10 cellular contexts compared by ENCODE assay signal in genomic region chr15:89761009-89761831, GRCh38. TPM values are rescaled to one million over a fixed set of nuclear protein-coding genes. Genes with fewer than 3 reads are reported as not detected.
DNase-seq lines count a peak whose midpoint lies in the region; ATAC-seq and TF ChIP-seq lines count a peak whose summit lies in the region.
"Had no signal": no experiment of that assay in that cellular context is flagged by ENCODE, and none has a peak within 500 bp of the region (broad histone marks: within the 10 kb centered on the region; RNA-seq: fewer than 3 reads in every experiment).

No MANE protein-coding gene starts in this region.

- H3K27me3 ChIP-seq in adipocyte (replicated peaks; ENCODE audit: control insufficient read depth, insufficient read depth, low read length) = no peaks in the 10 kb centered on the region
- H3K27me3 ChIP-seq in ovary = no peaks in the 10 kb centered on the region
- H3K27me3 ChIP-seq: uterus had no signal

- H3K9ac ChIP-seq in adipocyte (ENCODE audit: low read length) = peak overlapping the region; percentile 9

- TF ChIP-seq CTCF in GM12865 (IDR thresholded peaks at IDR 0.05; ENCODE audit: insufficient read depth, low read depth, low read length, missing control alignments) = no peak
- no peak for TF ChIP-seq CTCF in ovary (IDR thresholded peaks at IDR 0.05)

- H3K36me3 ChIP-seq in adipocyte (ENCODE audit: control insufficient read depth, insufficient read depth, low read length, severe bottlenecking) (no peaks in the 10 kb centered on the region), ovary (no peaks in the 10 kb centered on the region)
- H3K36me3 ChIP-seq: uterus had no signal

- no peaks in the 10 kb centered on the region for H3K4me1 ChIP-seq in adipocyte (ENCODE audit: control insufficient read depth, insufficient read depth, low read length)
- no peaks in the 10 kb centered on the region for H3K4me1 ChIP-seq in ovary (ENCODE audit: insufficient read depth)
- H3K4me1 ChIP-seq: uterus had no signal

- ATAC-seq in HG02798 (IDR thresholded peaks at IDR 0.05; ENCODE audit: poor library complexity, unreplicated experiment) = peak; percentile 76

- H3K9me3 ChIP-seq in adipocyte (ENCODE audit: control insufficient read depth, low read length) (no peaks in the 10 kb centered on the region), ovary (no peaks in the 10 kb centered on the region)
- H3K9me3 ChIP-seq: uterus had no signal

- intact Hi-C loops in ovary (cut with DNase I) = loop anchor here in 2 of 4 donors (5.0 to 10.0 kb wide), 3 partner anchors 114 to 314 kb away; no protein-coding TSS in a partner anchor

- peak; percentile 73 for DNase-seq in GM12865 (ENCODE audit: low read depth)
- DNase-seq in adipocyte (ENCODE audit: low read depth) = no peak
- DNase-seq in myocyte (ENCODE audit: low read depth) = peak; percentile 15
- DNase-seq in stimulated activated CD4-positive, alpha-beta T cell treated with anti-CD3 and anti-CD28 coated beads, Interleukin-4, amount 100 ng/mL, for 1 hour = no peak
- no peak for DNase-seq in middle frontal gyrus (ENCODE audit: extremely low spot score, low spot score)
- no peak for DNase-seq in LoVo (ENCODE audit: low spot score)
- no peak for DNase-seq in ovary

- TF ChIP-seq EP300 in ovary (IDR thresholded peaks at IDR 0.05) = no peak

- TF ChIP-seq POLR2A in ovary (IDR thresholded peaks at IDR 0.05) = no peak

- 69 to 73% (median 70%) methylated on average over 17 to 18 of the region's 18 CpGs for WGBS in ovary, 3 donors

- H3K27ac ChIP-seq in ovary = no peak overlapping the region
- H3K27ac ChIP-seq: uterus had no signal

- H3K4me3 ChIP-seq in GM12865 (ENCODE audit: low read depth, low read length) = no peak overlapping the region
- no peak overlapping the region for H3K4me3 ChIP-seq in adipocyte (ENCODE audit: low read length)
- no peak overlapping the region for H3K4me3 ChIP-seq in ovary
- H3K4me3 ChIP-seq: uterus had no signal

RNA-seq across cellular contexts. Expression of gene MESP1, which starts 10.2 kb away (rescaled TPM):
- total RNA-seq in myocyte (0.75 and 1.0 TPM in 2 replicates), ovary (1 to 10 TPM in 4 of 7 donors, under 1 TPM in 3; 0.20 to 1.3 (median 1.1) TPM)
- polyA plus RNA-seq in myocyte (2012) = 1.8 TPM
- polyA plus RNA-seq in ovary = under 1 TPM in 1 of 2 donors, not detected in 1; 0.33 TPM
- polyA plus RNA-seq: fibroblast of lung had no signal

RNA-seq across cellular contexts. Expression of gene MESP2, which starts 14.9 kb away (rescaled TPM):
- 0.24 and 0.42 TPM in 2 replicates for total RNA-seq in myocyte
- 0.08 TPM for polyA plus RNA-seq in myocyte (2012)
- total RNA-seq in ovary = not detected
- polyA plus RNA-seq in ovary = under 1 TPM in 1 of 2 donors, not detected in 1; 0.19 TPM
- polyA plus RNA-seq: fibroblast of lung had no signal

RNA-seq across cellular contexts. Expression of gene ANPEP, which starts 53.4 kb away (rescaled TPM):
- total RNA-seq in myocyte (6.2 and 6.6 TPM in 2 replicates), ovary (10 to 100 TPM in 1 of 7 donors, 1 to 10 TPM in 4, under 1 TPM in 2; 0.30 to 10.0 (median 3.3) TPM)
- polyA plus RNA-seq in myocyte (2012) = 6.8 TPM
- polyA plus RNA-seq in ovary = 10 to 100 TPM in 1 of 2 donors, 1 to 10 TPM in 1; 4.7 to 13.0 TPM

Comparison
In these comparisons a context has a peak if more than half of its experiments do, and no peak if none do; other contexts are left out.
1. DNase-seq: peak in GM12865 (single experiment) and myocyte (single experiment); none in adipocyte (single experiment), stimulated activated CD4-positive, alpha-beta T cell treated with anti-CD3 and anti-CD28 coated beads, Interleukin-4, amount 100 ng/mL, for 1 hour (single experiment), middle frontal gyrus (single experiment), LoVo (single experiment) and ovary (0 of 5).